In the genomic region with DNA sequence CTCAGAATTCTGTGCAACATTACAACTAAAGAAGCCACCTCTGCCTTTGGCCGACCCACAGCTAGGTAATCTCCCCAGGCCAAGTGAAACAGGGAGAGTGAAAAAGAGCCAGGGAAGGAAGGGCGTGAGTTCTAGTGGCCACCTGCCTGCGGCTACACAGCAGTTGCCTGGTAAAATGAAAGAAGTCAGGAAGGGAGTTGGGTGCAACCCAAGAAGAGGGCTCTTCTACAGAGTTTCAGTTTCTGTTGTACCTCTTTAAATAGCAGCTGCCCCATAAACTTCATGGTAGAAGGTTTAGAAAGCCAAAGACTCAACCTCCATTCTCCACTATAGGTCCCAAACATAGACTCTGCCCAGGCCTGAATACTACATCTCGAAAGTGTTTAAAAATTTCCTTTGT, we compare ENCODE assay signal across 8 cellular contexts.
DNase-seq lines count a peak whose midpoint lies in the region; ATAC-seq lines count a peak whose summit lies in the region.
"Had no signal": no experiment of that assay in that cellular context is flagged by ENCODE, and none has a peak within 500 bp of the region (broad histone marks: within the 10 kb centered on the region; RNA-seq: fewer than 3 reads in every experiment).

No MANE protein-coding gene starts in this region.

- no CpG with 5 or more reads among the region's 4 CpGs for WGBS in trophoblast cell (ENCODE audit: extremely low coverage, insufficient coverage, insufficient read length)

- H3K9ac ChIP-seq in trophoblast cell (ENCODE audit: low read length) = no peak overlapping the region

- peaks cover 0 to 2% of the 10 kb centered on the region in 2 experiments for H3K4me1 ChIP-seq in trophoblast cell (ENCODE audit: control insufficient read depth in 1 of 2, insufficient read depth in 2 of 2, low read length in 2 of 2)

- no peaks in the 10 kb centered on the region for H3K27me3 ChIP-seq in trophoblast cell (ENCODE audit: insufficient read depth, low read length)

- no peaks in the 10 kb centered on the region for H3K9me3 ChIP-seq in trophoblast cell (ENCODE audit: insufficient read depth, low read depth, low read length)

- no peak overlapping the region for H3K27ac ChIP-seq in trophoblast cell (ENCODE audit: low read depth, low read length)

- H2BK120ac ChIP-seq in trophoblast cell (ENCODE audit: insufficient read depth, low read length, poor library complexity) = no peak overlapping the region

- no peaks in the 10 kb centered on the region for H3K79me2 ChIP-seq in trophoblast cell (ENCODE audit: control insufficient read depth, insufficient read depth, low read length, poor library complexity)

- no peak overlapping the region for H4K8ac ChIP-seq in trophoblast cell (ENCODE audit: low read depth, low read length)

- H3K4me2 ChIP-seq in trophoblast cell (ENCODE audit: low read length) = no peak overlapping the region

- no peak overlapping the region for H2BK5ac ChIP-seq in trophoblast cell (ENCODE audit: low read depth, low read length, poor library complexity)

- H2AK5ac ChIP-seq in trophoblast cell (ENCODE audit: low read length) = no peak overlapping the region

- H4K91ac ChIP-seq in trophoblast cell (ENCODE audit: low read depth, low read length) = no peak overlapping the region

- H3K4ac ChIP-seq in trophoblast cell (ENCODE audit: low read depth, low read length) = no peak overlapping the region

- H3K14ac ChIP-seq in trophoblast cell (ENCODE audit: low read length) = no peak overlapping the region

- H2BK12ac ChIP-seq in trophoblast cell (ENCODE audit: low read length) = no peak overlapping the region

- no peak overlapping the region for H4K12ac ChIP-seq in trophoblast cell (ENCODE audit: low read depth, low read length)

- H2AFZ ChIP-seq in trophoblast cell (ENCODE audit: insufficient read depth, low read length, poor library complexity) = no peak overlapping the region

- H3K18ac ChIP-seq in trophoblast cell (ENCODE audit: low read length) = no peak overlapping the region

- no peaks in the 10 kb centered on the region for H3K79me1 ChIP-seq in trophoblast cell (ENCODE audit: low read length)

- ATAC-seq in GM18870 (IDR thresholded peaks at IDR 0.05; ENCODE audit: unreplicated experiment) (peak; percentile 99), GM21526 (IDR thresholded peaks at IDR 0.05; ENCODE audit: low FRiP score, unreplicated experiment) (peak; percentile 99), HG03378 (IDR thresholded peaks at IDR 0.05; ENCODE audit: unreplicated experiment) (peak; percentile 98)

- H3K36me3 ChIP-seq in trophoblast cell (ENCODE audit: control insufficient read depth in 1 of 2, insufficient read depth in 2 of 2, low read length in 2 of 2) = peaks cover 0 to 2% of the 10 kb centered on the region in 2 experiments

- no peak overlapping the region for H3K4me3 ChIP-seq in trophoblast cell (ENCODE audit: low read depth, low read length)

- DNase-seq in myocyte (ENCODE audit: low read depth) (peak; percentile 63), iPS-NIHi11 (ENCODE audit: low spot score) (no peak), cerebellar nuclear complex (lab: John Stamatoyannopoulos, UW) (no peak), trophoblast cell (no peak)
- DNase-seq: aorta had no signal

- H3K23ac ChIP-seq in trophoblast cell (ENCODE audit: low read length) = no peak overlapping the region
